Comparison of ENCODE assay signal across 23 cellular contexts in genomic region chr18:62833494-62833893, GRCh38.
DNase-seq lines count a peak whose midpoint lies in the region; ATAC-seq, FAIRE-seq and TF ChIP-seq lines count a peak whose summit lies in the region.
"Had no signal": no experiment of that assay in that cellular context is flagged by ENCODE, and none has a peak within 500 bp of the region (broad histone marks: within the 10 kb centered on the region; RNA-seq: fewer than 3 reads in every experiment).

No MANE protein-coding gene starts in this region.

- no peak for TF ChIP-seq CTCF in SK-N-SH (IDR thresholded peaks at IDR 0.05)
- no peak for TF ChIP-seq CTCF in endothelial cell (IDR thresholded peaks at IDR 0.05; ENCODE audit: unreplicated experiment)
- no peak for TF ChIP-seq CTCF in adrenal gland (IDR thresholded peaks at IDR 0.05)

- H3K27ac ChIP-seq in SK-N-SH (ENCODE audit: low read depth in 2 of 2, low read length in 1 of 2) (no peak overlapping the region), HUES6 (ENCODE audit: low read depth, low read length) (0 out of 2 replicates have a peak overlapping the region, but pooled peaks have one; percentile 14), adrenal gland (no peak overlapping the region)
- H3K27ac ChIP-seq: 22Rv1, BLaER1, C4-2B had no signal

- TF ChIP-seq EP300 in SK-N-SH (IDR thresholded peaks at IDR 0.05; ENCODE audit: borderline replicate concordance in 1 of 2, low read depth in 1 of 2, low read length in 1 of 2) = no peak

- H3K36me3 ChIP-seq in SK-N-SH (replicated peaks in 1 of 2; ENCODE audit: control insufficient read depth in 1 of 2, insufficient read depth in 2 of 2, low read length in 1 of 2) (peaks cover 0 to 8% of the 10 kb centered on the region in 2 experiments), HUES6 (ENCODE audit: control insufficient read depth, insufficient read depth, low read length) (peaks cover 11% of the 10 kb centered on the region), adrenal gland (replicated peaks in 1 of 2) (no peaks in the 10 kb centered on the region)
- H3K36me3 ChIP-seq: HAP-1 had no signal

- DNase-seq in SK-N-SH = no peak
- DNase-seq in endothelial cell (ENCODE audit: low spot score) = no peak
- DNase-seq in stimulated activated CD4-positive, alpha-beta T cell treated with anti-CD3 and anti-CD28 coated beads, Interleukin-2, amount 100 ng/mL, for 24 hours = no peak
- DNase-seq in H54 (ENCODE audit: insufficient read length, low spot score) = no peak
- no peak for DNase-seq in adrenal gland
- DNase-seq: Caco-2; CD4-positive, CD25-positive, alpha-beta regulatory T cell; CD8-positive, alpha-beta T cell; DMS 273 treated with DMSO at 0.1 percent for 48 hours; DMS79; EL; GDM1; GOT3; HFFc6 had no signal

- H2AFZ ChIP-seq in SK-N-SH (ENCODE audit: low read depth) = no peak overlapping the region

- no peaks in the 10 kb centered on the region for H3K9me2 ChIP-seq in SK-N-SH

- no peaks in the 10 kb centered on the region for H3K9me3 ChIP-seq in SK-N-SH
- H3K9me3 ChIP-seq in HUES6 (ENCODE audit: control insufficient read depth, insufficient read depth, low read depth, low read length) = no peaks in the 10 kb centered on the region
- H3K9me3 ChIP-seq in adrenal gland (replicated peaks in 1 of 3) = no peaks in the 10 kb centered on the region
- H3K9me3 ChIP-seq: BLaER1, Caco-2, HAP-1 had no signal

- no peak overlapping the region for H3K4me2 ChIP-seq in SK-N-SH
- H3K4me2 ChIP-seq: BLaER1 had no signal

- H4K20me1 ChIP-seq in SK-N-SH (ENCODE audit: insufficient read depth) = no peaks in the 10 kb centered on the region

- H3K4me3 Mint-ChIP-seq in endothelial cell (ENCODE audit: unreplicated experiment) = no peak overlapping the region
- H3K4me3 Mint-ChIP-seq: B cell; CD4-positive, CD25-positive, alpha-beta regulatory T cell; CD8-positive, alpha-beta T cell; HFFc6 had no signal

- TF ChIP-seq RAD21 in SK-N-SH (IDR thresholded peaks at IDR 0.05; ENCODE audit: low read length) = no peak

- H3K4me1 ChIP-seq in SK-N-SH (ENCODE audit: control insufficient read depth in 1 of 2, insufficient read depth in 2 of 2, low read depth in 1 of 2, low read length in 1 of 2) (peaks cover 0 to 5% of the 10 kb centered on the region in 2 experiments; a peak in 2 of 4 replicates), HUES6 (ENCODE audit: control insufficient read depth, insufficient read depth, low read length) (peaks cover 37% of the 10 kb centered on the region), adrenal gland (replicated peaks in 1 of 2) (peaks cover 6 to 21% of the 10 kb centered on the region in 2 donors)
- H3K4me1 ChIP-seq: Caco-2 had no signal

- H3K9ac ChIP-seq in SK-N-SH (no peak overlapping the region), HUES6 (ENCODE audit: low read length) (no peak overlapping the region)
- H3K9ac ChIP-seq: BLaER1 had no signal

- H3K4me3 ChIP-seq in SK-N-SH (ENCODE audit: low read depth in 2 of 2, low read length in 1 of 2) (no peak overlapping the region), HUES6 (ENCODE audit: low read depth, low read length) (no peak overlapping the region), adrenal gland (no peak overlapping the region)
- H3K4me3 ChIP-seq: BLaER1, GM12878, HAP-1 had no signal

- intact Hi-C loops in adrenal gland (cut with DNase I) = no loop called here

- no peaks in the 10 kb centered on the region for H3F3A ChIP-seq in SK-N-SH (replicated peaks; ENCODE audit: insufficient read depth)

- peaks cover 4% of the 10 kb centered on the region for H3K27me3 Mint-ChIP-seq in endothelial cell (ENCODE audit: unreplicated experiment)
- H3K27me3 Mint-ChIP-seq: B cell; CD4-positive, CD25-positive, alpha-beta regulatory T cell had no signal

- no peaks in the 10 kb centered on the region for H3K9me3 Mint-ChIP-seq in endothelial cell (ENCODE audit: unreplicated experiment)
- H3K9me3 Mint-ChIP-seq: CD4-positive, CD25-positive, alpha-beta regulatory T cell; CD8-positive, alpha-beta T cell; HFFc6 had no signal

- H3K27ac Mint-ChIP-seq in endothelial cell (ENCODE audit: unreplicated experiment) = peak overlapping the region; percentile 91
- H3K27ac Mint-ChIP-seq: B cell; CD4-positive, CD25-positive, alpha-beta regulatory T cell; CD8-positive, alpha-beta T cell; HFFc6 had no signal

- 29% methylated on average over 1 of the region's 1 CpG for WGBS in SK-N-SH (ENCODE audit: low lambda C conversion rate)
- WGBS in adrenal gland, 4 donors = 81 to 85% (median 84%) methylated on average over 1 of the region's 1 CpG

- ATAC-seq in SK-N-SH treated with all-trans-retinoic acid at 6 μM for 48 hours = peak; percentile 53; the same call in 2 of the 3 replicates
- ATAC-seq: CD8-positive, alpha-beta T cell; GM12878 had no signal

- peaks cover 12% of the 10 kb centered on the region for H3K36me3 Mint-ChIP-seq in endothelial cell (ENCODE audit: low read depth, unreplicated experiment)
- H3K36me3 Mint-ChIP-seq: CD4-positive, CD25-positive, alpha-beta regulatory T cell had no signal

- no peak for TF ChIP-seq POLR2A in H54 (IDR thresholded peaks at IDR 0.05; ENCODE audit: low read depth, low read length)
- no peak for TF ChIP-seq POLR2A in adrenal gland (IDR thresholded peaks at IDR 0.05)

- peaks cover 18% of the 10 kb centered on the region for H3K79me2 ChIP-seq in SK-N-SH (ENCODE audit: insufficient read depth)

- CTCF ChIA-PET in SK-N-SH (lab: Yijun Ruan, JAX) = no interaction called here

- no peaks in the 10 kb centered on the region for H3K27me3 ChIP-seq in SK-N-SH (ENCODE audit: insufficient read depth)
- no peaks in the 10 kb centered on the region for H3K27me3 ChIP-seq in HUES6 (ENCODE audit: control insufficient read depth, insufficient read depth, low read length)
- no peaks in the 10 kb centered on the region for H3K27me3 ChIP-seq in adrenal gland
- H3K27me3 ChIP-seq: BLaER1 had no signal

- FAIRE-seq in H54 (lab: Jason Lieb, UNC) = no peak
- FAIRE-seq: A204.1, GM12878 had no signal

- POLR2A ChIA-PET in SK-N-SH (lab: Yijun Ruan, JAX) = no interaction called here

- H3K4me1 Mint-ChIP-seq in endothelial cell (ENCODE audit: unreplicated experiment) = peaks cover 60% of the 10 kb centered on the region

TF ChIP-seq in SK-N-SH treated with all-trans-retinoic acid at 6 μM for 48 hours, 23 proteins besides CTCF, POLR2A, EP300 and RAD21 (continues in another document):
- TF ChIP-seq ISL1 (CRISPR knock-in tag; IDR thresholded peaks at IDR 0.05) (peak; percentile 99), GLIS3 (CRISPR knock-in tag; IDR thresholded peaks at IDR 0.05) (peak; percentile 28; the same call in 1 of the 2 replicates), TCF4 (CRISPR knock-in tag; IDR thresholded peaks at IDR 0.05; ENCODE audit: borderline replicate concordance) (peak; percentile 50; the same call in 1 of the 2 replicates)
- TF ChIP-seq, protein P1, sequence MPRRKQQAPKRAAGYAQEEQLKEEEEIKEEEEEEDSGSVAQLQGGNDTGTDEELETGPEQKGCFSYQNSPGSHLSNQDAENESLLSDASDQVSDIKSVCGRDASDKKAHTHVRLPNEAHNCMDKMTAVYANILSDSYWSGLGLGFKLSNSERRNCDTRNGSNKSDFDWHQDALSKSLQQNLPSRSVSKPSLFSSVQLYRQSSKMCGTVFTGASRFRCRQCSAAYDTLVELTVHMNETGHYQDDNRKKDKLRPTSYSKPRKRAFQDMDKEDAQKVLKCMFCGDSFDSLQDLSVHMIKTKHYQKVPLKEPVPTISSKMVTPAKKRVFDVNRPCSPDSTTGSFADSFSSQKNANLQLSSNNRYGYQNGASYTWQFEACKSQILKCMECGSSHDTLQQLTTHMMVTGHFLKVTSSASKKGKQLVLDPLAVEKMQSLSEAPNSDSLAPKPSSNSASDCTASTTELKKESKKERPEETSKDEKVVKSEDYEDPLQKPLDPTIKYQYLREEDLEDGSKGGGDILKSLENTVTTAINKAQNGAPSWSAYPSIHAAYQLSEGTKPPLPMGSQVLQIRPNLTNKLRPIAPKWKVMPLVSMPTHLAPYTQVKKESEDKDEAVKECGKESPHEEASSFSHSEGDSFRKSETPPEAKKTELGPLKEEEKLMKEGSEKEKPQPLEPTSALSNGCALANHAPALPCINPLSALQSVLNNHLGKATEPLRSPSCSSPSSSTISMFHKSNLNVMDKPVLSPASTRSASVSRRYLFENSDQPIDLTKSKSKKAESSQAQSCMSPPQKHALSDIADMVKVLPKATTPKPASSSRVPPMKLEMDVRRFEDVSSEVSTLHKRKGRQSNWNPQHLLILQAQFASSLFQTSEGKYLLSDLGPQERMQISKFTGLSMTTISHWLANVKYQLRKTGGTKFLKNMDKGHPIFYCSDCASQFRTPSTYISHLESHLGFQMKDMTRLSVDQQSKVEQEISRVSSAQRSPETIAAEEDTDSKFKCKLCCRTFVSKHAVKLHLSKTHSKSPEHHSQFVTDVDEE (CRISPR knock-in tag; IDR thresholded peaks at IDR 0.05) = peak; percentile 70; the same call in 1 of the 2 replicates

TF ChIP-seq in SK-N-SH, 30 proteins besides CTCF, POLR2A, EP300 and RAD21:
- TF ChIP-seq FOXM1 (IDR thresholded peaks at IDR 0.05; ENCODE audit: low read depth) (no peak), RFX5 (IDR thresholded peaks at IDR 0.05; ENCODE audit: low read length) (no peak), ELF1 (IDR thresholded peaks at IDR 0.05) (no peak), FOXJ3 (CRISPR knock-in tag; IDR thresholded peaks at IDR 0.05) (no peak), GATA2 (CRISPR knock-in tag; IDR thresholded peaks at IDR 0.05) (no peak), JUND (IDR thresholded peaks at IDR 0.05) (no peak)
- TF ChIP-seq, protein P2, sequence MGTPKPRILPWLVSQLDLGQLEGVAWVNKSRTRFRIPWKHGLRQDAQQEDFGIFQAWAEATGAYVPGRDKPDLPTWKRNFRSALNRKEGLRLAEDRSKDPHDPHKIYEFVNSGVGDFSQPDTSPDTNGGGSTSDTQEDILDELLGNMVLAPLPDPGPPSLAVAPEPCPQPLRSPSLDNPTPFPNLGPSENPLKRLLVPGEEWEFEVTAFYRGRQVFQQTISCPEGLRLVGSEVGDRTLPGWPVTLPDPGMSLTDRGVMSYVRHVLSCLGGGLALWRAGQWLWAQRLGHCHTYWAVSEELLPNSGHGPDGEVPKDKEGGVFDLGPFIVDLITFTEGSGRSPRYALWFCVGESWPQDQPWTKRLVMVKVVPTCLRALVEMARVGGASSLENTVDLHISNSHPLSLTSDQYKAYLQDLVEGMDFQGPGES (IDR thresholded peaks at IDR 0.05; ENCODE audit: low read depth, low read length) = no peak
TF ChIP-seq in SK-N-SH: peak in this region for 0.
